Comparison of ENCODE assay signal across 8 cellular contexts in genomic region chr16:15811778-15812750, GRCh38. TPM values are rescaled to one million over a fixed set of nuclear protein-coding genes. Genes with fewer than 3 reads are reported as not detected.
A peak's percentile ranks its signal among the peaks of the same experiment; 100 is the strongest.
DNase-seq lines count a peak whose midpoint lies in the region; ATAC-seq, FAIRE-seq and TF ChIP-seq lines count a peak whose summit lies in the region.

No MANE protein-coding gene starts in this region.

- H3K9me3 ChIP-seq in endodermal cell (ENCODE audit: control insufficient read depth, low read length): peaks cover 39% of the 10 kb centered on the region
- H3K9me3 ChIP-seq in pancreas: no peaks in the 10 kb centered on the region
- H3K9me3 ChIP-seq in CD4-positive, alpha-beta T cell (ENCODE audit: control insufficient read depth, low read length): peaks cover 18% of the 10 kb centered on the region

- no peak for TF ChIP-seq CTCF in D721Med (IDR thresholded peaks at IDR 0.05; ENCODE audit: insufficient read depth, missing control alignments)
- peak; percentile 28 for TF ChIP-seq CTCF in endodermal cell (conservative IDR thresholded peaks at IDR 0.05)
- no peak for TF ChIP-seq CTCF in pancreas (IDR thresholded peaks at IDR 0.05)
- no peak for TF ChIP-seq CTCF in CD4-positive, alpha-beta T cell (IDR thresholded peaks at IDR 0.05)

- ATAC-seq in pancreas (peak; percentile 84 to 96 (median 89)), GM19324 (IDR thresholded peaks at IDR 0.05; ENCODE audit: low FRiP score, unreplicated experiment) (no peak)
- no peak for ATAC-seq in CD4-positive, alpha-beta T cell (ENCODE audit: poor library complexity)

- H3K36me3 ChIP-seq in endodermal cell (ENCODE audit: control insufficient read depth, insufficient read depth, low read length) (no peaks in the 10 kb centered on the region), pancreas (no peaks in the 10 kb centered on the region)

- no peaks in the 10 kb centered on the region for H3K4me1 Mint-ChIP-seq in endodermal cell
- H3K4me1 Mint-ChIP-seq in activated CD4-positive, alpha-beta memory T cell treated with anti-CD3 and anti-CD28 coated beads, Interleukin-2, amount 10 ng/mL, durations not matched to agents 7 days and 5 days: no peaks in the 10 kb centered on the region
- no peaks in the 10 kb centered on the region for H3K4me1 Mint-ChIP-seq in CD4-positive, alpha-beta T cell (ENCODE audit: low read depth)

- peaks cover 22% of the 10 kb centered on the region for H3K9me3 Mint-ChIP-seq in endodermal cell
- peaks cover 13% of the 10 kb centered on the region for H3K9me3 Mint-ChIP-seq in activated CD4-positive, alpha-beta memory T cell treated with anti-CD3 and anti-CD28 coated beads, Interleukin-2, amount 10 ng/mL, durations not matched to agents 7 days and 5 days
- H3K9me3 Mint-ChIP-seq in CD4-positive, alpha-beta T cell: peaks cover 8% of the 10 kb centered on the region

- DNase-seq in D721Med (ENCODE audit: insufficient read length, low spot score): peak; percentile 38
- peak; percentile 73 for DNase-seq in NCI-H226
- peak; percentile 66 for DNase-seq in endodermal cell
- peak in 4 of 6 donors; percentile 11 to 63 (median 24) for DNase-seq in pancreas
- DNase-seq in activated CD4-positive, alpha-beta memory T cell treated with anti-CD3 and anti-CD28 coated beads, Interleukin-2, amount 10 ng/mL, durations not matched to agents 7 days and 5 days: no peak
- no peak for DNase-seq in CD4-positive, alpha-beta T cell
- DNase-seq in NCI-H1048 (lab: John Stamatoyannopoulos, UW): no peak

- no peak overlapping the region for H3K9ac ChIP-seq in endodermal cell (ENCODE audit: extremely low read depth, low read length, poor library complexity, severe bottlenecking)

- WGBS in endodermal cell (ENCODE audit: insufficient coverage in 1 of 2, insufficient read length in 1 of 2), 2 experiments: 81 to 83% methylated on average over 11 to 13 of the region's 13 CpGs
- WGBS in pancreas, 2 donors: 25 to 37% methylated on average over 13 of the region's 13 CpGs

- no peaks in the 10 kb centered on the region for H3K36me3 Mint-ChIP-seq in endodermal cell (ENCODE audit: low read depth)
- no peaks in the 10 kb centered on the region for H3K36me3 Mint-ChIP-seq in activated CD4-positive, alpha-beta memory T cell treated with anti-CD3 and anti-CD28 coated beads, Interleukin-2, amount 10 ng/mL, durations not matched to agents 7 days and 5 days (ENCODE audit: low read depth)
- no peaks in the 10 kb centered on the region for H3K36me3 Mint-ChIP-seq in CD4-positive, alpha-beta T cell (ENCODE audit: low read depth)

- intact Hi-C loops in pancreas (cut with DNase I): no loop called here
- intact Hi-C loops in CD4-positive, alpha-beta T cell (cut with DNase I, micrococcal nuclease): no loop called here

- no peak overlapping the region for H3K4me3 ChIP-seq in endodermal cell (ENCODE audit: low read length)
- H3K4me3 ChIP-seq in pancreas: no peak overlapping the region

- H3K27ac ChIP-seq in endodermal cell (ENCODE audit: low read depth, low read length): no peak overlapping the region
- H3K27ac ChIP-seq in pancreas: no peak overlapping the region
- H3K27ac ChIP-seq in CD4-positive, alpha-beta T cell (ENCODE audit: low read depth, low read length): no peak overlapping the region

- H3K4me3 Mint-ChIP-seq in endodermal cell: no peak overlapping the region
- H3K4me3 Mint-ChIP-seq in activated CD4-positive, alpha-beta memory T cell treated with anti-CD3 and anti-CD28 coated beads, Interleukin-2, amount 10 ng/mL, durations not matched to agents 7 days and 5 days: no peak overlapping the region
- no peak overlapping the region for H3K4me3 Mint-ChIP-seq in CD4-positive, alpha-beta T cell

- CTCF ChIA-PET in activated CD4-positive, alpha-beta memory T cell treated with anti-CD3 and anti-CD28 coated beads, Interleukin-2, amount 10 ng/mL, durations not matched to agents 7 days and 5 days (lab: Charles Lee): interaction anchor here (0.9 to 1.0 kb wide), 2 partner anchors 10 to 56 kb away, joined by 3 to 4 read pairs; no protein-coding TSS in a partner anchor
- CTCF ChIA-PET in CD4-positive, alpha-beta T cell (lab: Charles Lee): no interaction called here

- H3K27me3 Mint-ChIP-seq in endodermal cell (ENCODE audit: insufficient read depth): peaks cover 96% of the 10 kb centered on the region
- peaks cover 24% of the 10 kb centered on the region for H3K27me3 Mint-ChIP-seq in activated CD4-positive, alpha-beta memory T cell treated with anti-CD3 and anti-CD28 coated beads, Interleukin-2, amount 10 ng/mL, durations not matched to agents 7 days and 5 days
- H3K27me3 Mint-ChIP-seq in CD4-positive, alpha-beta T cell: peaks cover 24% of the 10 kb centered on the region

- H3K27ac Mint-ChIP-seq in endodermal cell: no peak overlapping the region
- no peak overlapping the region for H3K27ac Mint-ChIP-seq in activated CD4-positive, alpha-beta memory T cell treated with anti-CD3 and anti-CD28 coated beads, Interleukin-2, amount 10 ng/mL, durations not matched to agents 7 days and 5 days
- H3K27ac Mint-ChIP-seq in CD4-positive, alpha-beta T cell: no peak overlapping the region

- peaks cover 3% of the 10 kb centered on the region for H3K4me1 ChIP-seq in endodermal cell (ENCODE audit: control insufficient read depth, insufficient read depth, low read length)
- H3K4me1 ChIP-seq in pancreas: peaks cover 0 to 5% (median 3%) of the 10 kb centered on the region in 3 donors

- POLR2A ChIA-PET in activated CD4-positive, alpha-beta memory T cell treated with anti-CD3 and anti-CD28 coated beads, Interleukin-2, amount 10 ng/mL, durations not matched to agents 7 days and 5 days (lab: Charles Lee): no interaction called here
- POLR2A ChIA-PET in CD4-positive, alpha-beta T cell (lab: Charles Lee): no interaction called here

- H3K27me3 ChIP-seq in endodermal cell (ENCODE audit: control insufficient read depth, insufficient read depth, low read length, poor library complexity, severe bottlenecking) (peaks cover 95% of the 10 kb centered on the region), pancreas (no peaks in the 10 kb centered on the region)
- H3K27me3 ChIP-seq in CD4-positive, alpha-beta T cell (ENCODE audit: control insufficient read depth, insufficient read depth, low read length): peaks cover 19% of the 10 kb centered on the region

- FAIRE-seq in D721Med (lab: Jason Lieb, UNC) (no peak), pancreas (lab: Jason Lieb, UNC) (no peak)

RNA-seq across cellular contexts. Expression of gene MYH11, which starts 44.8 kb away (rescaled TPM):
- under 1 TPM; 0.09 to 0.29 TPM for total RNA-seq in endodermal cell
- 0.11 TPM for polyA plus RNA-seq in endodermal cell (2013, experiment 1 of 2)
- polyA plus RNA-seq in endodermal cell (2013, experiment 2 of 2): 0.12 TPM
- total RNA-seq in pancreas: 1 to 10 TPM; 1.6 to 8.5 (median 3.2) TPM
- 10 to 100 TPM; 12.2 to 24.7 TPM for polyA plus RNA-seq in pancreas
- under 1 TPM; 0.08 to 0.10 TPM for total RNA-seq in activated CD4-positive, alpha-beta memory T cell treated with anti-CD3 and anti-CD28 coated beads, Interleukin-2, amount 10 ng/mL, durations not matched to agents 7 days and 5 days
- total RNA-seq in CD4-positive, alpha-beta T cell: not detected

Comparison
In these comparisons a context has a peak if more than half of its experiments do, and no peak if none do; other contexts are left out.
1. DNase-seq: peak in D721Med (single experiment), NCI-H226 (single experiment), endodermal cell (single experiment) and pancreas (4 of 6); none in activated CD4-positive, alpha-beta memory T cell treated with anti-CD3 and anti-CD28 coated beads, Interleukin-2, amount 10 ng/mL, durations not matched to agents 7 days and 5 days (single experiment), CD4-positive, alpha-beta T cell (0 of 10) and NCI-H1048 (single experiment).
2. ATAC-seq: peak in pancreas (4 of 4); none in CD4-positive, alpha-beta T cell (single experiment) and GM19324 (single experiment).